8 cellular contexts compared by ENCODE assay signal in genomic region chr11:57459112-57460016, GRCh38. TPM values are rescaled to one million over a fixed set of nuclear protein-coding genes. Genes with fewer than 3 reads are reported as not detected.
DNase-seq lines count a peak whose midpoint lies in the region; ATAC-seq lines count a peak whose summit lies in the region.

No MANE protein-coding gene starts in this region.

- peak; percentile 1 for ATAC-seq in stimulated activated naive CD8-positive, alpha-beta T cell treated with anti-CD3 and anti-CD28 coated beads, Interleukin-15, Interleukin-2, amounts not matched to agents 100 U/mL and 50 U/mL, for 24 hours
- no peak for ATAC-seq in GM19452 (IDR thresholded peaks at IDR 0.05; ENCODE audit: unreplicated experiment)

- H2AFZ ChIP-seq in Karpas-422 (ENCODE audit: low read length): 0 out of 2 replicates have a peak overlapping the region, but pooled peaks have one; percentile 54

- no peaks in the 10 kb centered on the region for H3K9me3 Mint-ChIP-seq in CD8-positive, alpha-beta memory T cell
- H3K9me3 Mint-ChIP-seq in activated T-helper 2 cell treated with anti-CD3 and anti-CD28 coated beads, Interferon-gamma antibody, Interleukin-2, Interleukin-4, amounts not matched to agents 10 μg/mL and 5 μg/mL and 100 μg/mL, durations not matched to agents 14 hours and 24 hours and 36 hours: no peaks in the 10 kb centered on the region
- no peaks in the 10 kb centered on the region for H3K9me3 Mint-ChIP-seq in immature natural killer cell

- peak overlapping the region; percentile 84 to 94 (median 90) for H3K4me3 Mint-ChIP-seq in CD8-positive, alpha-beta memory T cell
- peak overlapping the region; percentile 82 for H3K4me3 Mint-ChIP-seq in activated T-helper 2 cell treated with anti-CD3 and anti-CD28 coated beads, Interferon-gamma antibody, Interleukin-2, Interleukin-4, amounts not matched to agents 10 μg/mL and 5 μg/mL and 100 μg/mL, durations not matched to agents 14 hours and 24 hours and 36 hours (ENCODE audit: low read depth)
- peak overlapping the region; percentile 84 to 98 (median 88) for H3K4me3 Mint-ChIP-seq in immature natural killer cell

- H3K36me3 ChIP-seq in CD8-positive, alpha-beta memory T cell (ENCODE audit: insufficient read depth, low read length): no peaks in the 10 kb centered on the region
- no peaks in the 10 kb centered on the region for H3K36me3 ChIP-seq in Karpas-422 (ENCODE audit: insufficient read depth, low read length)

- peak overlapping the region; percentile 67 for H3K4me2 ChIP-seq in Karpas-422 (ENCODE audit: low read depth, low read length, poor library complexity, severe bottlenecking)

- H3K27me3 ChIP-seq in CD8-positive, alpha-beta memory T cell (ENCODE audit: insufficient read depth, low read length, poor library complexity, severe bottlenecking): peaks cover 27% of the 10 kb centered on the region
- no peaks in the 10 kb centered on the region for H3K27me3 ChIP-seq in Karpas-422 (ENCODE audit: low read length)

- POLR2A ChIA-PET in CD8-positive, alpha-beta memory T cell (lab: Charles Lee): interaction anchor here (0.6 to 1.5 kb wide), 4 partner anchors 14 to 68 kb away, joined by 3 to 9 read pairs (median 4); no protein-coding TSS in a partner anchor

- H3K27me3 Mint-ChIP-seq in CD8-positive, alpha-beta memory T cell: peaks cover 29 to 35% of the 10 kb centered on the region in 2 donors
- peaks cover 52% of the 10 kb centered on the region for H3K27me3 Mint-ChIP-seq in activated T-helper 2 cell treated with anti-CD3 and anti-CD28 coated beads, Interferon-gamma antibody, Interleukin-2, Interleukin-4, amounts not matched to agents 10 μg/mL and 5 μg/mL and 100 μg/mL, durations not matched to agents 14 hours and 24 hours and 36 hours (ENCODE audit: low read depth)
- H3K27me3 Mint-ChIP-seq in immature natural killer cell (ENCODE audit: low read depth in 3 of 3): peaks cover 10 to 38% (median 28%) of the 10 kb centered on the region in 3 donors

- CTCF ChIA-PET in CD8-positive, alpha-beta memory T cell (lab: Charles Lee): interaction anchor here (0.6 to 8.4 kb wide), 22 partner anchors 12 to 341 kb away, joined by 3 to 151 read pairs (median 6); partner anchors contain the start of genes SLC43A1, SLC43A3 and TIMM10

- peak overlapping the region in 7 of 8 donors; percentile 18 to 87 (median 81) for H3K27ac Mint-ChIP-seq in CD8-positive, alpha-beta memory T cell
- H3K27ac Mint-ChIP-seq in activated T-helper 2 cell treated with anti-CD3 and anti-CD28 coated beads, Interferon-gamma antibody, Interleukin-2, Interleukin-4, amounts not matched to agents 10 μg/mL and 5 μg/mL and 100 μg/mL, durations not matched to agents 14 hours and 24 hours and 36 hours: no peak overlapping the region
- H3K27ac Mint-ChIP-seq in immature natural killer cell: peak overlapping the region in 3 of 6 donors; percentile 30 to 46 (median 30)

- H4K20me1 ChIP-seq in Karpas-422 (ENCODE audit: insufficient read depth, low read depth, low read length): 0 out of 2 replicates have a peak, but pooled peaks cover 2% of the 10 kb centered on the region

- peaks cover 29% of the 10 kb centered on the region for H3K4me1 ChIP-seq in CD8-positive, alpha-beta memory T cell (ENCODE audit: insufficient read depth, low read length)
- H3K4me1 ChIP-seq in Karpas-422 (ENCODE audit: low read length): peaks cover 35% of the 10 kb centered on the region

- H3K9me3 ChIP-seq in CD8-positive, alpha-beta memory T cell (ENCODE audit: low read length): no peaks in the 10 kb centered on the region
- no peaks in the 10 kb centered on the region for H3K9me3 ChIP-seq in Karpas-422 (ENCODE audit: low read length)

- DNase-seq in CD8-positive, alpha-beta memory T cell: peak in 2 of 5 donors; percentile 26 to 51
- no peak for DNase-seq in Karpas-422
- DNase-seq in activated T-helper 2 cell treated with anti-CD3 and anti-CD28 coated beads, Interferon-gamma antibody, Interleukin-2, Interleukin-4, amounts not matched to agents 10 μg/mL and 5 μg/mL and 100 μg/mL, durations not matched to agents 14 hours and 24 hours and 36 hours (ENCODE audit: low spot score): no peak
- peak in 1 of 3 donors; percentile 18 for DNase-seq in immature natural killer cell
- peak; percentile 33 for DNase-seq in stimulated activated naive CD8-positive, alpha-beta T cell treated with anti-CD3 and anti-CD28 coated beads, Interleukin-15, Interleukin-2, amounts not matched to agents 100 U/mL and 50 U/mL, for 24 hours
- DNase-seq in SKM-1 (lab: John Stamatoyannopoulos, UW; ENCODE audit: unreplicated experiment): no peak
- no peak for DNase-seq in GM03348 (ENCODE audit: low spot score)

- H3K4me1 Mint-ChIP-seq in CD8-positive, alpha-beta memory T cell: peaks cover 28 to 43% (median 34%) of the 10 kb centered on the region in 3 donors
- H3K4me1 Mint-ChIP-seq in activated T-helper 2 cell treated with anti-CD3 and anti-CD28 coated beads, Interferon-gamma antibody, Interleukin-2, Interleukin-4, amounts not matched to agents 10 μg/mL and 5 μg/mL and 100 μg/mL, durations not matched to agents 14 hours and 24 hours and 36 hours (ENCODE audit: low read depth): peaks cover 22% of the 10 kb centered on the region
- peaks cover 37 to 43% of the 10 kb centered on the region in 2 donors for H3K4me1 Mint-ChIP-seq in immature natural killer cell

- peaks cover 0 to 2% (median 0%) of the 10 kb centered on the region in 3 donors for H3K36me3 Mint-ChIP-seq in CD8-positive, alpha-beta memory T cell
- no peaks in the 10 kb centered on the region for H3K36me3 Mint-ChIP-seq in activated T-helper 2 cell treated with anti-CD3 and anti-CD28 coated beads, Interferon-gamma antibody, Interleukin-2, Interleukin-4, amounts not matched to agents 10 μg/mL and 5 μg/mL and 100 μg/mL, durations not matched to agents 14 hours and 24 hours and 36 hours (ENCODE audit: low read depth)
- no peaks in the 10 kb centered on the region for H3K36me3 Mint-ChIP-seq in immature natural killer cell

- H3K9ac ChIP-seq in Karpas-422 (ENCODE audit: low read length): peak overlapping the region; percentile 46; the same call in 1 of the 2 replicates

- no peaks in the 10 kb centered on the region for H3K9me2 ChIP-seq in Karpas-422 (replicated peaks; ENCODE audit: insufficient read depth, low read length)

- H3K27ac ChIP-seq in CD8-positive, alpha-beta memory T cell (ENCODE audit: low read depth, low read length): no peak overlapping the region
- H3K27ac ChIP-seq in Karpas-422 (ENCODE audit: low read length): no peak overlapping the region

- H3K79me2 ChIP-seq in Karpas-422 (ENCODE audit: low read length): no peaks in the 10 kb centered on the region

- peak overlapping the region; percentile 71 for H3K4me3 ChIP-seq in CD8-positive, alpha-beta memory T cell (ENCODE audit: low read length)
- H3K4me3 ChIP-seq in Karpas-422 (ENCODE audit: low read length): peak overlapping the region; percentile 59; the same call in 1 of the 2 replicates

- intact Hi-C loops in activated T-helper 2 cell treated with anti-CD3 and anti-CD28 coated beads, Interferon-gamma antibody, Interleukin-2, Interleukin-4, amounts not matched to agents 10 μg/mL and 5 μg/mL and 100 μg/mL, durations not matched to agents 14 hours and 24 hours and 36 hours (cut with micrococcal nuclease): loop anchor here (5.0 kb wide), 1 partner anchor 1683 kb away; the partner anchor contains the start of gene FAM111A

RNA-seq across cellular contexts. Expression of gene RTN4RL2, which starts 1.0 kb away (rescaled TPM):
- total RNA-seq in CD8-positive, alpha-beta memory T cell: under 1 TPM; 0.24 to 0.27 TPM
- 0.28 TPM for polyA plus RNA-seq in CD8-positive, alpha-beta memory T cell
- total RNA-seq in Karpas-422 (2014; rRNA removed; shearing (Covaris generic); ENCODE audit: low replicate concordance): 0.07 TPM in 1 of 2 replicates, not detected in the other
- 0.18 TPM in 1 of 2 replicates, not detected in the other for total RNA-seq in activated T-helper 2 cell treated with anti-CD3 and anti-CD28 coated beads, Interferon-gamma antibody, Interleukin-2, Interleukin-4, amounts not matched to agents 10 μg/mL and 5 μg/mL and 100 μg/mL, durations not matched to agents 14 hours and 24 hours and 36 hours
- polyA plus RNA-seq in immature natural killer cell: under 1 TPM; 0.38 to 0.71 (median 0.68) TPM

RNA-seq across cellular contexts. Expression of gene SLC43A3, which starts 32.4 kb away (rescaled TPM):
- 100 to 1,000 TPM; 434 to 447 TPM for total RNA-seq in CD8-positive, alpha-beta memory T cell
- polyA plus RNA-seq in CD8-positive, alpha-beta memory T cell: 32.6 TPM
- total RNA-seq in Karpas-422 (2014; rRNA removed; shearing (Covaris generic); ENCODE audit: low replicate concordance): 56.6 and 69.3 TPM in 2 replicates
- total RNA-seq in activated T-helper 2 cell treated with anti-CD3 and anti-CD28 coated beads, Interferon-gamma antibody, Interleukin-2, Interleukin-4, amounts not matched to agents 10 μg/mL and 5 μg/mL and 100 μg/mL, durations not matched to agents 14 hours and 24 hours and 36 hours: 174 and 189 TPM in 2 replicates
- polyA plus RNA-seq in immature natural killer cell: 10 to 100 TPM; 11.4 to 17.1 (median 12.4) TPM

RNA-seq across cellular contexts. Expression of gene SLC43A1, which starts 56.1 kb away (rescaled TPM):
- total RNA-seq in CD8-positive, alpha-beta memory T cell: 10 to 100 TPM; 24.2 to 25.3 TPM
- 23.5 TPM for polyA plus RNA-seq in CD8-positive, alpha-beta memory T cell
- 238 and 244 TPM in 2 replicates for total RNA-seq in Karpas-422 (2014; rRNA removed; shearing (Covaris generic); ENCODE audit: low replicate concordance)
- 27.6 and 30.9 TPM in 2 replicates for total RNA-seq in activated T-helper 2 cell treated with anti-CD3 and anti-CD28 coated beads, Interferon-gamma antibody, Interleukin-2, Interleukin-4, amounts not matched to agents 10 μg/mL and 5 μg/mL and 100 μg/mL, durations not matched to agents 14 hours and 24 hours and 36 hours
- 10 to 100 TPM; 15.8 to 20.3 (median 17.5) TPM for polyA plus RNA-seq in immature natural killer cell
